18 cellular contexts compared by ENCODE assay signal in genomic region chr11:45554230-45554967, GRCh38.
"Had no signal": no experiment of that assay in that cellular context is flagged by ENCODE, and none has a peak within 500 bp of the region (broad histone marks: within the 10 kb centered on the region; RNA-seq: fewer than 3 reads in every experiment).

No MANE protein-coding gene starts in this region.

- H3K36me3 Mint-ChIP-seq: natural killer cell treated with Interleukin-12 subunit alpha and Interleukin-12 subunit beta and Interleukin-15 and Interleukin-18, amount 100 ng/mL, for 72 hours had no signal

- H3K36me3 ChIP-seq: sigmoid colon, stomach, thoracic aorta, upper lobe of right lung had no signal

- FAIRE-seq: colon, endometrium, kidney had no signal

- H3K9me3 Mint-ChIP-seq: natural killer cell treated with Interleukin-12 subunit alpha and Interleukin-12 subunit beta and Interleukin-15 and Interleukin-18, amount 100 ng/mL, for 72 hours; T-helper 2 cell treated with Interferon-gamma antibody and Interleukin-4, amounts not matched to agents 5 μg/mL and 100 μg/mL, for 36 hours had no signal

- H3K27ac Mint-ChIP-seq: natural killer cell treated with Interleukin-12 subunit alpha and Interleukin-12 subunit beta and Interleukin-15 and Interleukin-18, amount 100 ng/mL, for 72 hours; T-helper 2 cell treated with Interferon-gamma antibody and Interleukin-4, amounts not matched to agents 5 μg/mL and 100 μg/mL, for 36 hours had no signal

- H3K4me3 Mint-ChIP-seq: natural killer cell treated with Interleukin-12 subunit alpha and Interleukin-12 subunit beta and Interleukin-15 and Interleukin-18, amount 100 ng/mL, for 72 hours; T-helper 2 cell treated with Interferon-gamma antibody and Interleukin-4, amounts not matched to agents 5 μg/mL and 100 μg/mL, for 36 hours had no signal

- DNase-seq: activated CD4-positive, CD25-positive, alpha-beta regulatory T cell treated with anti-CD3 and anti-CD28 coated beads, Interleukin-2, amount 50 U/mL, for 72 hours; activated naive CD4-positive, alpha-beta T cell; activated T-cell treated with anti-CD3 and anti-CD28 coated beads for 4 hours; aorta; hypothalamus; kidney; mesendoderm; nucleus accumbens; sigmoid colon; stimulated activated CD4-positive, alpha-beta T cell treated with anti-CD3 and anti-CD28 coated beads, Interleukin-1b, Interleukin-23, amount 100 ng/mL, for 48 hours; stomach; SW 1271; upper lobe of right lung had no signal

- H3K9me3 ChIP-seq: thoracic aorta, upper lobe of right lung had no signal

- ATAC-seq: natural killer cell treated with Interleukin-12 subunit alpha and Interleukin-12 subunit beta and Interleukin-15 and Interleukin-18, amount 100 ng/mL, for 72 hours; upper lobe of right lung had no signal

- H3K27me3 ChIP-seq: sigmoid colon, upper lobe of right lung had no signal

- H3K4me3 ChIP-seq: sigmoid colon, stomach, thoracic aorta, upper lobe of right lung had no signal

- H3K27ac ChIP-seq: sigmoid colon, stomach, thoracic aorta, upper lobe of right lung had no signal

- H3K4me1 ChIP-seq: sigmoid colon, stomach, upper lobe of right lung had no signal
